ENCODE assay signal across 2 cellular contexts in the genomic region with DNA sequence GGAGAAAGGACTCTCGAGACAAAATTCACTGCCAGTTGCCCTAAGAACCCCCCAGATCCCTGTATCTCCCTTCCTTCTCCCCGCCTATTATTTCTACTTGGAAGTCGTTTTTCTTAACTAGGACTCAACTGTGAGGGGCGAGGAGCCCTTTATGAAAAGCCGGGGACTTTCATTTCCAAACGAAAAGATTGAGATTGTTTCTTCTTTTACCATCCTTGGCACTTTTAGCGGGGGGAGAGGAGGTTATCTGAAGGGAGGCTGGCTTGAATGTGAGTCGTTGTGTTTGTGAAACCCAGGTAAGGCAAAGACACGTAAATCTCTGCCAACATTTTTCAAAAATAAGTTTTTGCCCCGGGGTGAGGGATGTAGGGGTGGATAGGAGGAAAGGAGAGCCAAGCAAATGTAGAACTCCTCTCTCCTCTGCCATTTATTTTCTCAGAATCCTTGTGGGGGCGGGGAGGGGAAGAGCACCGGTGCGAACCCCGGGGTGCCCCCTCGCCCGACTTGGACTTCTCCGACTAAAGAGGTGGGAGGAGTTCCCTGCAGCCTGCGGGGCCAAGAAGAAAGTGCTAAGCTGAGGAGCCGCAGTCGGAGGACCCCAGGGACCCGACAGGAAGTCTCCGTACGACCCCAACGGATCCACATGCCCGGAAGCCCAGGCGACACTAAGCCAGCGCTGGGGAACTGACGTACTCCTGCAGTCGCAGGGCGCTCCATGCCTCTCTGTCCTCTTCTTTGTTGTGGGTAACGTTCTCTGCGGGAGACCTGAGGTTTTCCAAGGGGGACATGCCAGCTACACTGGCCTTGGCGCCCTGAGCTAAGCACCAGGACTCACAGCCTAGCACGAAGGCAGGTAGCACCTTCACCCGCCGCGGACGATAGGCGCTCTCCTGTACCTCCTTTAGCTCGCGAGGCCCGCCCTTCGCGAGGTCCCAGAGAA.
TF ChIP-seq lines count a peak whose summit lies in the region.

No MANE protein-coding gene starts in this region.

TF ChIP-seq in SK-N-SH, 30 proteins besides CTCF, POLR2A, EP300 and RAD21:
- no peak for TF ChIP-seq FOXM1 (IDR thresholded peaks at IDR 0.05; ENCODE audit: low read depth)
- TF ChIP-seq, protein P1, sequence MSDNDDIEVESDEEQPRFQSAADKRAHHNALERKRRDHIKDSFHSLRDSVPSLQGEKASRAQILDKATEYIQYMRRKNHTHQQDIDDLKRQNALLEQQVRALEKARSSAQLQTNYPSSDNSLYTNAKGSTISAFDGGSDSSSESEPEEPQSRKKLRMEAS (IDR thresholded peaks at IDR 0.05; ENCODE audit: low read depth), result no peak
- TF ChIP-seq TCF12 (IDR thresholded peaks at IDR 0.05), result no peak
- no peak for TF ChIP-seq GABPA (IDR thresholded peaks at IDR 0.05; ENCODE audit: low read depth)
- no peak for TF ChIP-seq NFIC (IDR thresholded peaks at IDR 0.05; ENCODE audit: borderline replicate concordance)
- TF ChIP-seq, protein P2, sequence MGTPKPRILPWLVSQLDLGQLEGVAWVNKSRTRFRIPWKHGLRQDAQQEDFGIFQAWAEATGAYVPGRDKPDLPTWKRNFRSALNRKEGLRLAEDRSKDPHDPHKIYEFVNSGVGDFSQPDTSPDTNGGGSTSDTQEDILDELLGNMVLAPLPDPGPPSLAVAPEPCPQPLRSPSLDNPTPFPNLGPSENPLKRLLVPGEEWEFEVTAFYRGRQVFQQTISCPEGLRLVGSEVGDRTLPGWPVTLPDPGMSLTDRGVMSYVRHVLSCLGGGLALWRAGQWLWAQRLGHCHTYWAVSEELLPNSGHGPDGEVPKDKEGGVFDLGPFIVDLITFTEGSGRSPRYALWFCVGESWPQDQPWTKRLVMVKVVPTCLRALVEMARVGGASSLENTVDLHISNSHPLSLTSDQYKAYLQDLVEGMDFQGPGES (IDR thresholded peaks at IDR 0.05; ENCODE audit: low read depth, low read length), result no peak
- no peak for TF ChIP-seq YY1 (IDR thresholded peaks at IDR 0.05; ENCODE audit: low read depth)
- TF ChIP-seq TEAD4 (IDR thresholded peaks at IDR 0.05; ENCODE audit: borderline replicate concordance, insufficient read depth), result no peak
- no peak for TF ChIP-seq JUND (IDR thresholded peaks at IDR 0.05)
- TF ChIP-seq, protein P3, sequence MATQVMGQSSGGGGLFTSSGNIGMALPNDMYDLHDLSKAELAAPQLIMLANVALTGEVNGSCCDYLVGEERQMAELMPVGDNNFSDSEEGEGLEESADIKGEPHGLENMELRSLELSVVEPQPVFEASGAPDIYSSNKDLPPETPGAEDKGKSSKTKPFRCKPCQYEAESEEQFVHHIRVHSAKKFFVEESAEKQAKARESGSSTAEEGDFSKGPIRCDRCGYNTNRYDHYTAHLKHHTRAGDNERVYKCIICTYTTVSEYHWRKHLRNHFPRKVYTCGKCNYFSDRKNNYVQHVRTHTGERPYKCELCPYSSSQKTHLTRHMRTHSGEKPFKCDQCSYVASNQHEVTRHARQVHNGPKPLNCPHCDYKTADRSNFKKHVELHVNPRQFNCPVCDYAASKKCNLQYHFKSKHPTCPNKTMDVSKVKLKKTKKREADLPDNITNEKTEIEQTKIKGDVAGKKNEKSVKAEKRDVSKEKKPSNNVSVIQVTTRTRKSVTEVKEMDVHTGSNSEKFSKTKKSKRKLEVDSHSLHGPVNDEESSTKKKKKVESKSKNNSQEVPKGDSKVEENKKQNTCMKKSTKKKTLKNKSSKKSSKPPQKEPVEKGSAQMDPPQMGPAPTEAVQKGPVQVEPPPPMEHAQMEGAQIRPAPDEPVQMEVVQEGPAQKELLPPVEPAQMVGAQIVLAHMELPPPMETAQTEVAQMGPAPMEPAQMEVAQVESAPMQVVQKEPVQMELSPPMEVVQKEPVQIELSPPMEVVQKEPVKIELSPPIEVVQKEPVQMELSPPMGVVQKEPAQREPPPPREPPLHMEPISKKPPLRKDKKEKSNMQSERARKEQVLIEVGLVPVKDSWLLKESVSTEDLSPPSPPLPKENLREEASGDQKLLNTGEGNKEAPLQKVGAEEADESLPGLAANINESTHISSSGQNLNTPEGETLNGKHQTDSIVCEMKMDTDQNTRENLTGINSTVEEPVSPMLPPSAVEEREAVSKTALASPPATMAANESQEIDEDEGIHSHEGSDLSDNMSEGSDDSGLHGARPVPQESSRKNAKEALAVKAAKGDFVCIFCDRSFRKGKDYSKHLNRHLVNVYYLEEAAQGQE (IDR thresholded peaks at IDR 0.05; ENCODE audit: low read depth, low read length), result no peak
- no peak for TF ChIP-seq NRF1 (IDR thresholded peaks at IDR 0.05; ENCODE audit: low read depth, low read length)
- TF ChIP-seq, protein P4, sequence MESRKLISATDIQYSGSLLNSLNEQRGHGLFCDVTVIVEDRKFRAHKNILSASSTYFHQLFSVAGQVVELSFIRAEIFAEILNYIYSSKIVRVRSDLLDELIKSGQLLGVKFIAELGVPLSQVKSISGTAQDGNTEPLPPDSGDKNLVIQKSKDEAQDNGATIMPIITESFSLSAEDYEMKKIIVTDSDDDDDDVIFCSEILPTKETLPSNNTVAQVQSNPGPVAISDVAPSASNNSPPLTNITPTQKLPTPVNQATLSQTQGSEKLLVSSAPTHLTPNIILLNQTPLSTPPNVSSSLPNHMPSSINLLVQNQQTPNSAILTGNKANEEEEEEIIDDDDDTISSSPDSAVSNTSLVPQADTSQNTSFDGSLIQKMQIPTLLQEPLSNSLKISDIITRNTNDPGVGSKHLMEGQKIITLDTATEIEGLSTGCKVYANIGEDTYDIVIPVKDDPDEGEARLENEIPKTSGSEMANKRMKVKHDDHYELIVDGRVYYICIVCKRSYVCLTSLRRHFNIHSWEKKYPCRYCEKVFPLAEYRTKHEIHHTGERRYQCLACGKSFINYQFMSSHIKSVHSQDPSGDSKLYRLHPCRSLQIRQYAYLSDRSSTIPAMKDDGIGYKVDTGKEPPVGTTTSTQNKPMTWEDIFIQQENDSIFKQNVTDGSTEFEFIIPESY (IDR thresholded peaks at IDR 0.05; ENCODE audit: borderline replicate concordance, low read depth), result no peak

TF ChIP-seq in SK-N-SH treated with all-trans-retinoic acid at 6 μM for 48 hours, 23 proteins besides CTCF, POLR2A, EP300 and RAD21:
- TF ChIP-seq SNAI2 (CRISPR knock-in tag; IDR thresholded peaks at IDR 0.05) (no peak), ESRRG (CRISPR knock-in tag; IDR thresholded peaks at IDR 0.05) (no peak), TOX (CRISPR knock-in tag; IDR thresholded peaks at IDR 0.05; ENCODE audit: borderline replicate concordance) (no peak), CSDC2 (CRISPR knock-in tag; IDR thresholded peaks at IDR 0.05) (no peak), ISL1 (CRISPR knock-in tag; IDR thresholded peaks at IDR 0.05) (no peak), ZFP3 (CRISPR knock-in tag; IDR thresholded peaks at IDR 0.05) (no peak), ZNF565 (CRISPR knock-in tag; conservative IDR thresholded peaks at IDR 0.05; ENCODE audit: low read depth) (no peak), TCF4 (CRISPR knock-in tag; IDR thresholded peaks at IDR 0.05; ENCODE audit: borderline replicate concordance) (no peak), GLIS3 (CRISPR knock-in tag; IDR thresholded peaks at IDR 0.05) (no peak), ARNTL (CRISPR knock-in tag; IDR thresholded peaks at IDR 0.05; ENCODE audit: borderline replicate concordance, low read depth) (no peak), ZFP30 (CRISPR knock-in tag; IDR thresholded peaks at IDR 0.05) (no peak), OSR1 (CRISPR knock-in tag; IDR thresholded peaks at IDR 0.05) (no peak)
- TF ChIP-seq, protein P5, sequence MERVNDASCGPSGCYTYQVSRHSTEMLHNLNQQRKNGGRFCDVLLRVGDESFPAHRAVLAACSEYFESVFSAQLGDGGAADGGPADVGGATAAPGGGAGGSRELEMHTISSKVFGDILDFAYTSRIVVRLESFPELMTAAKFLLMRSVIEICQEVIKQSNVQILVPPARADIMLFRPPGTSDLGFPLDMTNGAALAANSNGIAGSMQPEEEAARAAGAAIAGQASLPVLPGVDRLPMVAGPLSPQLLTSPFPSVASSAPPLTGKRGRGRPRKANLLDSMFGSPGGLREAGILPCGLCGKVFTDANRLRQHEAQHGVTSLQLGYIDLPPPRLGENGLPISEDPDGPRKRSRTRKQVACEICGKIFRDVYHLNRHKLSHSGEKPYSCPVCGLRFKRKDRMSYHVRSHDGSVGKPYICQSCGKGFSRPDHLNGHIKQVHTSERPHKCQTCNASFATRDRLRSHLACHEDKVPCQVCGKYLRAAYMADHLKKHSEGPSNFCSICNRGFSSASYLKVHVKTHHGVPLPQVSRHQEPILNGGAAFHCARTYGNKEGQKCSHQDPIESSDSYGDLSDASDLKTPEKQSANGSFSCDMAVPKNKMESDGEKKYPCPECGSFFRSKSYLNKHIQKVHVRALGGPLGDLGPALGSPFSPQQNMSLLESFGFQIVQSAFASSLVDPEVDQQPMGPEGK (CRISPR knock-in tag; IDR thresholded peaks at IDR 0.05; ENCODE audit: borderline replicate concordance), result no peak
- TF ChIP-seq, protein P6, sequence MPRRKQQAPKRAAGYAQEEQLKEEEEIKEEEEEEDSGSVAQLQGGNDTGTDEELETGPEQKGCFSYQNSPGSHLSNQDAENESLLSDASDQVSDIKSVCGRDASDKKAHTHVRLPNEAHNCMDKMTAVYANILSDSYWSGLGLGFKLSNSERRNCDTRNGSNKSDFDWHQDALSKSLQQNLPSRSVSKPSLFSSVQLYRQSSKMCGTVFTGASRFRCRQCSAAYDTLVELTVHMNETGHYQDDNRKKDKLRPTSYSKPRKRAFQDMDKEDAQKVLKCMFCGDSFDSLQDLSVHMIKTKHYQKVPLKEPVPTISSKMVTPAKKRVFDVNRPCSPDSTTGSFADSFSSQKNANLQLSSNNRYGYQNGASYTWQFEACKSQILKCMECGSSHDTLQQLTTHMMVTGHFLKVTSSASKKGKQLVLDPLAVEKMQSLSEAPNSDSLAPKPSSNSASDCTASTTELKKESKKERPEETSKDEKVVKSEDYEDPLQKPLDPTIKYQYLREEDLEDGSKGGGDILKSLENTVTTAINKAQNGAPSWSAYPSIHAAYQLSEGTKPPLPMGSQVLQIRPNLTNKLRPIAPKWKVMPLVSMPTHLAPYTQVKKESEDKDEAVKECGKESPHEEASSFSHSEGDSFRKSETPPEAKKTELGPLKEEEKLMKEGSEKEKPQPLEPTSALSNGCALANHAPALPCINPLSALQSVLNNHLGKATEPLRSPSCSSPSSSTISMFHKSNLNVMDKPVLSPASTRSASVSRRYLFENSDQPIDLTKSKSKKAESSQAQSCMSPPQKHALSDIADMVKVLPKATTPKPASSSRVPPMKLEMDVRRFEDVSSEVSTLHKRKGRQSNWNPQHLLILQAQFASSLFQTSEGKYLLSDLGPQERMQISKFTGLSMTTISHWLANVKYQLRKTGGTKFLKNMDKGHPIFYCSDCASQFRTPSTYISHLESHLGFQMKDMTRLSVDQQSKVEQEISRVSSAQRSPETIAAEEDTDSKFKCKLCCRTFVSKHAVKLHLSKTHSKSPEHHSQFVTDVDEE (CRISPR knock-in tag; IDR thresholded peaks at IDR 0.05), result no peak
- TF ChIP-seq, protein P7, sequence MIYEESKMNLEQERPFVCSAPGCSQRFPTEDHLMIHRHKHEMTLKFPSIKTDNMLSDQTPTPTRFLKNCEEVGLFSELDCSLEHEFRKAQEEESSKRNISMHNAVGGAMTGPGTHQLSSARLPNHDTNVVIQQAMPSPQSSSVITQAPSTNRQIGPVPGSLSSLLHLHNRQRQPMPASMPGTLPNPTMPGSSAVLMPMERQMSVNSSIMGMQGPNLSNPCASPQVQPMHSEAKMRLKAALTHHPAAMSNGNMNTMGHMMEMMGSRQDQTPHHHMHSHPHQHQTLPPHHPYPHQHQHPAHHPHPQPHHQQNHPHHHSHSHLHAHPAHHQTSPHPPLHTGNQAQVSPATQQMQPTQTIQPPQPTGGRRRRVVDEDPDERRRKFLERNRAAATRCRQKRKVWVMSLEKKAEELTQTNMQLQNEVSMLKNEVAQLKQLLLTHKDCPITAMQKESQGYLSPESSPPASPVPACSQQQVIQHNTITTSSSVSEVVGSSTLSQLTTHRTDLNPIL (CRISPR knock-in tag; IDR thresholded peaks at IDR 0.05; ENCODE audit: low read depth), result no peak
